In the genomic region with DNA sequence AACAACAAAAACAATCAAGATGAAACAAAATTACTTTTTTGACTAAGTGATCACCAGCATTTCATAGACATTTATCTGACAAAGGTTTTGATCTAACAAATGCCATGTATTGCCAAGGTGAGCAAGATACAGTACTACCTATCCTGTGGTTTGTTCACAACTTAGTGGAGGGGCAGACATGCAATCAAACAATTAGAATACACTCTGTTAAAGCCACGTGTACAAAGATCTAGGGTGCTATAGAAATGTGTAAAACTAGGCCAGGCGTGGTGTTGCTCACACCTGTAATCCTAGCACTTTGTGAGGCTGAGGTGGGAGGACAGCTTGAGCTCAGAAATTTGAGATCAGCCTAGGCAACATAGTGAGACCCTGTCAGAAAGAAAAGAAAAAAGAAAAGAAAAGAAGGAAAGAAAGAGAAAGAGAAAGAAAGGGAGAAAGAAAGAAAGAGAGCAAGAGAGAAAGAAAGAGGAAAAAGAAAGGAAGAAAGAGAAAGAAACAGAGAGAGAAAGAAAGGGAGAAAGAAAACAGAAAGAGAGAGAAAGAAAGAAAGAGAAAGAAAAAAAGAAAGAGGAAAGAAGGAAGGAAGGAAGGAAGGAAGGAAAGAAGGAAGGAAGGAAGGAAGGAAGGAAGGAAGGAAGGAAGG, we compare ENCODE assay signal across 12 cellular contexts. TPM values are rescaled to one million over a fixed set of nuclear protein-coding genes. Genes with fewer than 3 reads are reported as not detected.
DNase-seq lines count a peak whose midpoint lies in the region; ATAC-seq, FAIRE-seq and TF ChIP-seq lines count a peak whose summit lies in the region.
"Had no signal": no experiment of that assay in that cellular context is flagged by ENCODE, and none has a peak within 500 bp of the region (broad histone marks: within the 10 kb centered on the region; RNA-seq: fewer than 3 reads in every experiment).

No MANE protein-coding gene starts in this region.

- H4K91ac ChIP-seq in mesenchymal stem cell (ENCODE audit: low read length): no peak overlapping the region

- H2AK5ac ChIP-seq in mesenchymal stem cell (ENCODE audit: low read length, severe bottlenecking): no peak overlapping the region

- no peak overlapping the region for H2AFZ ChIP-seq in mesenchymal stem cell (ENCODE audit: low read depth, low read length)

- H3K27me3 ChIP-seq in right atrium auricular region (no peaks in the 10 kb centered on the region), mesenchymal stem cell (ENCODE audit: control insufficient read depth in 1 of 2, insufficient read depth in 1 of 2, low read length in 2 of 2) (no peaks in the 10 kb centered on the region)

- H3K4me1 Mint-ChIP-seq in activated CD8-positive, alpha-beta T cell treated with anti-CD3 and anti-CD28 coated beads for 36 hours (ENCODE audit: low read depth): peaks cover 67% of the 10 kb centered on the region

- H3K36me3 Mint-ChIP-seq in activated CD8-positive, alpha-beta T cell treated with anti-CD3 and anti-CD28 coated beads for 36 hours (ENCODE audit: low read depth): peaks cover 36% of the 10 kb centered on the region

- H3K9ac ChIP-seq in mesenchymal stem cell (ENCODE audit: low read length): peak overlapping the region; percentile 13

- no peak for DNase-seq in right atrium auricular region (ENCODE audit: low spot score)
- no peak for DNase-seq in Right ventricle myocardium inferior (ENCODE audit: missing footprints)
- DNase-seq in activated CD8-positive, alpha-beta T cell treated with anti-CD3 and anti-CD28 coated beads for 36 hours: no peak
- no peak for DNase-seq in mesenchymal stem cell
- no peak for DNase-seq in left lobe of liver (ENCODE audit: low spot score)
- DNase-seq in HT-29 (ENCODE audit: low spot score): no peak
- DNase-seq in D721Med (ENCODE audit: insufficient read length, low spot score): no peak
- DNase-seq: activated effector memory CD4-positive, alpha-beta T cell treated with Interleukin-2 at 50 U/mL for 16 hours; dermis blood vessel endothelial cell; T1000 had no signal

- no peak for FAIRE-seq in D721Med (lab: Jason Lieb, UNC)

- H3K9me3 ChIP-seq in right atrium auricular region: no peaks in the 10 kb centered on the region
- no peaks in the 10 kb centered on the region for H3K9me3 ChIP-seq in mesenchymal stem cell (ENCODE audit: control insufficient read depth, low read length)
- H3K9me3 ChIP-seq: mucosa of descending colon had no signal

- no peak overlapping the region for H3K4ac ChIP-seq in mesenchymal stem cell (ENCODE audit: low read depth in 1 of 2, low read length in 2 of 2)

- 81% methylated on average over 2 of the region's 2 CpGs for WGBS in mesenchymal stem cell
- WGBS in urinary bladder: 75% methylated on average over 2 of the region's 2 CpGs

- H3K27ac ChIP-seq in right atrium auricular region (peak overlapping the region; percentile 8 to 9), mesenchymal stem cell (ENCODE audit: low read length, poor library complexity, severe bottlenecking) (no peak overlapping the region), urinary bladder (ENCODE audit: low read depth) (peak overlapping the region; percentile 16)

- H2BK12ac ChIP-seq in mesenchymal stem cell (ENCODE audit: low read length in 2 of 2): no peak overlapping the region

- TF ChIP-seq CTCF in right atrium auricular region (IDR thresholded peaks at IDR 0.05): no peak
- TF ChIP-seq CTCF in activated CD8-positive, alpha-beta T cell treated with anti-CD3 and anti-CD28 coated beads for 36 hours (IDR thresholded peaks at IDR 0.05): peak; percentile 45
- TF ChIP-seq CTCF in D721Med (IDR thresholded peaks at IDR 0.05; ENCODE audit: insufficient read depth, missing control alignments): no peak

- H2BK120ac ChIP-seq in mesenchymal stem cell (ENCODE audit: low read depth, low read length): no peak overlapping the region

- H4K8ac ChIP-seq in mesenchymal stem cell (ENCODE audit: low read length): no peak overlapping the region

- H3K36me3 ChIP-seq in right atrium auricular region: peaks cover 8% of the 10 kb centered on the region
- peaks cover 0 to 15% of the 10 kb centered on the region in 2 experiments for H3K36me3 ChIP-seq in mesenchymal stem cell (ENCODE audit: control insufficient read depth in 1 of 2, insufficient read depth in 2 of 2, low read depth in 1 of 2, low read length in 2 of 2)
- H3K36me3 ChIP-seq in urinary bladder (ENCODE audit: insufficient read depth): peaks cover 2% of the 10 kb centered on the region

- no peaks in the 10 kb centered on the region for H3K27me3 Mint-ChIP-seq in activated CD8-positive, alpha-beta T cell treated with anti-CD3 and anti-CD28 coated beads for 36 hours

- peaks cover 9% of the 10 kb centered on the region for H3K79me1 ChIP-seq in mesenchymal stem cell (replicated peaks; ENCODE audit: low read length, poor library complexity, severe bottlenecking)

- H3K4me1 ChIP-seq in right atrium auricular region (peaks cover 0 to 33% of the 10 kb centered on the region in 2 donors), mesenchymal stem cell (ENCODE audit: control insufficient read depth, insufficient read depth, low read depth, low read length) (peaks cover 1% of the 10 kb centered on the region), urinary bladder (ENCODE audit: insufficient read depth) (no peaks in the 10 kb centered on the region)

- POLR2A ChIA-PET in activated CD8-positive, alpha-beta T cell treated with anti-CD3 and anti-CD28 coated beads for 36 hours (lab: Charles Lee): interaction anchor here (0.7 to 37.9 kb wide), 3 partner anchors 16 to 61 kb away, joined by 3 to 1862 read pairs (median 1567); a partner anchor contains a TSS

- no peak overlapping the region for H2BK5ac ChIP-seq in mesenchymal stem cell (ENCODE audit: low read depth, low read length, poor library complexity, severe bottlenecking)

- H3K23ac ChIP-seq in mesenchymal stem cell (ENCODE audit: low read length in 2 of 2): no peak overlapping the region

- no peak overlapping the region for H3K4me2 ChIP-seq in mesenchymal stem cell (ENCODE audit: low read length, poor library complexity, severe bottlenecking)

- intact Hi-C loops in Right ventricle myocardium inferior (cut with DNase I): no loop called here
- intact Hi-C loops in activated CD8-positive, alpha-beta T cell treated with anti-CD3 and anti-CD28 coated beads for 36 hours (cut with micrococcal nuclease): loop anchor here (5.0 kb wide), 2 partner anchors 143 to 158 kb away; no protein-coding TSS in a partner anchor

- H3K27ac Mint-ChIP-seq in activated CD8-positive, alpha-beta T cell treated with anti-CD3 and anti-CD28 coated beads for 36 hours: peak overlapping the region; percentile 100

- H3K14ac ChIP-seq in mesenchymal stem cell (ENCODE audit: low read length in 2 of 2): no peak overlapping the region

- no peak for ATAC-seq in Right ventricle myocardium inferior
- no peak for ATAC-seq in activated CD8-positive, alpha-beta T cell treated with anti-CD3 and anti-CD28 coated beads for 36 hours
- no peak for ATAC-seq in left lobe of liver

- no peak overlapping the region for H3K18ac ChIP-seq in mesenchymal stem cell (ENCODE audit: low read depth in 1 of 2, low read length in 2 of 2)

- CTCF ChIA-PET in activated CD8-positive, alpha-beta T cell treated with anti-CD3 and anti-CD28 coated beads for 36 hours (lab: Charles Lee): interaction anchor here (1.5 to 16.4 kb wide), 6 partner anchors 23 to 157 kb away, joined by 6 to 333 read pairs (median 80); a partner anchor contains a TSS

- H3K4me3 Mint-ChIP-seq in activated CD8-positive, alpha-beta T cell treated with anti-CD3 and anti-CD28 coated beads for 36 hours: peak overlapping the region; percentile 80

- no peaks in the 10 kb centered on the region for H3K9me3 Mint-ChIP-seq in activated CD8-positive, alpha-beta T cell treated with anti-CD3 and anti-CD28 coated beads for 36 hours

- no peak overlapping the region for H2BK15ac ChIP-seq in mesenchymal stem cell (ENCODE audit: low read depth, poor library complexity, severe bottlenecking)

- H3K4me3 ChIP-seq in right atrium auricular region (no peak overlapping the region), mesenchymal stem cell (ENCODE audit: insufficient read depth in 1 of 2, low read depth in 1 of 2, low read length in 2 of 2) (peak overlapping the region in 1 of 2 experiments; percentile 21), urinary bladder (ENCODE audit: low read depth, low read length) (no peak overlapping the region)
- H3K4me3 ChIP-seq: mucosa of descending colon had no signal

RNA-seq across cellular contexts. Expression of a gene that starts 1.4 kb away (rescaled TPM):
- total RNA-seq in right atrium auricular region: 10 to 100 TPM; 28.9 to 55.1 TPM
- total RNA-seq in Right ventricle myocardium inferior: 51.9 TPM
- 10 to 100 TPM; 59.8 to 63.5 TPM for total RNA-seq in activated CD8-positive, alpha-beta T cell treated with anti-CD3 and anti-CD28 coated beads for 36 hours
- 7.6 TPM for polyA plus RNA-seq in mesenchymal stem cell (2013, experiment 1 of 2)
- polyA plus RNA-seq in mesenchymal stem cell (2013, experiment 2 of 2): 7.0 TPM
- total RNA-seq in urinary bladder: 22.0 TPM
- 40.8 TPM for polyA plus RNA-seq in urinary bladder
- 5.2 TPM for total RNA-seq in left lobe of liver
- 7.4 and 9.6 TPM in 2 replicates for total RNA-seq in HT-29 (2014; rRNA removed; shearing (Covaris generic))

RNA-seq across cellular contexts. Expression of a gene that starts 23.6 kb away (rescaled TPM):
- total RNA-seq in right atrium auricular region: 1,000 to 10,000 TPM; 1,354 to 2,259 TPM
- total RNA-seq in Right ventricle myocardium inferior: 1,155 TPM
- 1,000 to 10,000 TPM; 4,476 to 4,587 TPM for total RNA-seq in activated CD8-positive, alpha-beta T cell treated with anti-CD3 and anti-CD28 coated beads for 36 hours
- polyA plus RNA-seq in mesenchymal stem cell (2013, experiment 1 of 2): 2,564 TPM
- polyA plus RNA-seq in mesenchymal stem cell (2013, experiment 2 of 2): 2,876 TPM
- total RNA-seq in urinary bladder: 1,910 TPM
- polyA plus RNA-seq in urinary bladder: 3,964 TPM
- total RNA-seq in left lobe of liver: 809 TPM
- 494 and 506 TPM in 2 replicates for total RNA-seq in HT-29 (2014; rRNA removed; shearing (Covaris generic))

RNA-seq across cellular contexts. Expression of a gene that starts 23.8 kb away (rescaled TPM):
- total RNA-seq in right atrium auricular region: 1 to 10 TPM in 1 of 2 donors, under 1 TPM in 1; 0.75 to 4.5 TPM
- total RNA-seq in Right ventricle myocardium inferior: 3.3 TPM
- total RNA-seq in activated CD8-positive, alpha-beta T cell treated with anti-CD3 and anti-CD28 coated beads for 36 hours: 10 to 100 TPM; 16.1 to 17.8 TPM
- polyA plus RNA-seq in mesenchymal stem cell (2013, experiment 1 of 2): 0.17 TPM
- polyA plus RNA-seq in mesenchymal stem cell (2013, experiment 2 of 2): 0.48 TPM
- 1.7 TPM for total RNA-seq in urinary bladder
- polyA plus RNA-seq in urinary bladder: 0.57 TPM
- 0.58 TPM for total RNA-seq in left lobe of liver
- total RNA-seq in HT-29 (2014; rRNA removed; shearing (Covaris generic)): 0.20 TPM in 1 of 2 replicates, not detected in the other
